1 cellular context compared by ENCODE assay signal in the genomic region with DNA sequence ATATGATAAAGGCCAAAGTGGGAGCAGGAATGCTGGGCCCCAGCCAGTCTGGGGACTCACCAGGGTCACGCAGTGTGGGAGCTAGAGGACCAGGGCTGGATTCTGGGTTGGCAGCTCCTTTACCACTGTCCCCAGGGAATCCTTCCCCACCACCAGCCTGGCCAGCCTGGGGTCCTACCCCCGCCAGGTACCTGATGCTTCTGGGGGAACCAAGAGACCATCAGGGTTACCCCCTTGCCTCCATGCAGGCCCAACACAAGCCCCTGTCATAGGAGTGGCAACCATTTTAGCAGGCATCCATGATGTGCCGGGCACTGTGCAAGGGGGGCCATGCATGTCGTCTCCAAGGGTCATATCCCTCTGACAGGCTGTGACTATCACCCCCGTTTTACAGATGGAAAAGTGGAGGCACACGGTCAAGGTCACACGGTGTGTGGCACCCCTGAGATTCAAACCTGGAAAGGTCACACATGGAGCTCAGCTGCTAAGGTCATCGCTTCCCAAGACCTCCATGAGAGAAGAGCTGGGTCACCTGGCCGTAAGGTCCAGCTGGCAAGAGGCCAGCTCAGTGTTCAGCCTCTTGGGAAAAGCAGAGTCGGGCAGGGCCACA.
TF ChIP-seq lines count a peak whose summit lies in the region.

No MANE protein-coding gene starts in this region.

TF ChIP-seq in HepG2, 621 proteins besides CTCF, POLR2A, EP300 and RAD21 (continued from another document):
- TF ChIP-seq PRMT3 (CRISPR knock-in tag; IDR thresholded peaks at IDR 0.05; ENCODE audit: borderline replicate concordance, low read depth) (no peak), ZNF34 (CRISPR knock-in tag; IDR thresholded peaks at IDR 0.05; ENCODE audit: borderline replicate concordance) (no peak), MBD4 (IDR thresholded peaks at IDR 0.05; ENCODE audit: borderline replicate concordance, low read length) (no peak), ZMYM2 (CRISPR knock-in tag; IDR thresholded peaks at IDR 0.05) (peak; percentile 75; the same call in 1 of the 2 replicates), XRCC5 (optimal IDR thresholded peaks at IDR 0.05; ENCODE audit: low read length) (no peak), KAT2B (IDR thresholded peaks at IDR 0.05; ENCODE audit: borderline replicate concordance, low read depth, low read length) (no peak), NR2C2 (CRISPR knock-in tag; IDR thresholded peaks at IDR 0.05; ENCODE audit: borderline replicate concordance) (no peak), TBX3 (IDR thresholded peaks at IDR 0.05; ENCODE audit: borderline replicate concordance) (no peak), ZNF629 (CRISPR knock-in tag; conservative IDR thresholded peaks at IDR 0.05) (peak; percentile 97), ZSCAN9 (CRISPR knock-in tag; IDR thresholded peaks at IDR 0.05; ENCODE audit: borderline replicate concordance) (no peak), ZNF230 (CRISPR knock-in tag; IDR thresholded peaks at IDR 0.05) (no peak), ZNF484 (CRISPR knock-in tag; IDR thresholded peaks at IDR 0.05; ENCODE audit: borderline replicate concordance, low read depth) (no peak), STAG1 (CRISPR knock-in tag; IDR thresholded peaks at IDR 0.05) (no peak), ZSCAN29 (CRISPR knock-in tag; conservative IDR thresholded peaks at IDR 0.05) (no peak), SMARCE1 (IDR thresholded peaks at IDR 0.05; ENCODE audit: borderline replicate concordance) (no peak), HOXA5 (CRISPR knock-in tag; IDR thresholded peaks at IDR 0.05) (no peak), THYN1 (CRISPR knock-in tag; IDR thresholded peaks at IDR 0.05; ENCODE audit: borderline replicate concordance, low read depth) (no peak), ZNF83 (CRISPR knock-in tag; IDR thresholded peaks at IDR 0.05; ENCODE audit: borderline replicate concordance) (no peak), ZMYM3 (CRISPR knock-in tag; IDR thresholded peaks at IDR 0.05) (peak; percentile 93), NR2F6 (IDR thresholded peaks at IDR 0.05) (peak; percentile 37; the same call in 1 of the 2 replicates), NR2F6 (CRISPR knock-in tag; IDR thresholded peaks at IDR 0.05) (peak; percentile 44; the same call in 1 of the 2 replicates), CHD4 (IDR thresholded peaks at IDR 0.05; ENCODE audit: borderline replicate concordance, low read length) (peak; percentile 86), KDM1A (CRISPR knock-in tag; IDR thresholded peaks at IDR 0.05) (peak; percentile 92), ZKSCAN1 (IDR thresholded peaks at IDR 0.05; ENCODE audit: low read length) (no peak), ADNP (CRISPR knock-in tag; IDR thresholded peaks at IDR 0.05) (peak; percentile 49; the same call in 1 of the 2 replicates), NFYB (CRISPR knock-in tag; IDR thresholded peaks at IDR 0.05) (no peak)
- TF ChIP-seq, protein P1, sequence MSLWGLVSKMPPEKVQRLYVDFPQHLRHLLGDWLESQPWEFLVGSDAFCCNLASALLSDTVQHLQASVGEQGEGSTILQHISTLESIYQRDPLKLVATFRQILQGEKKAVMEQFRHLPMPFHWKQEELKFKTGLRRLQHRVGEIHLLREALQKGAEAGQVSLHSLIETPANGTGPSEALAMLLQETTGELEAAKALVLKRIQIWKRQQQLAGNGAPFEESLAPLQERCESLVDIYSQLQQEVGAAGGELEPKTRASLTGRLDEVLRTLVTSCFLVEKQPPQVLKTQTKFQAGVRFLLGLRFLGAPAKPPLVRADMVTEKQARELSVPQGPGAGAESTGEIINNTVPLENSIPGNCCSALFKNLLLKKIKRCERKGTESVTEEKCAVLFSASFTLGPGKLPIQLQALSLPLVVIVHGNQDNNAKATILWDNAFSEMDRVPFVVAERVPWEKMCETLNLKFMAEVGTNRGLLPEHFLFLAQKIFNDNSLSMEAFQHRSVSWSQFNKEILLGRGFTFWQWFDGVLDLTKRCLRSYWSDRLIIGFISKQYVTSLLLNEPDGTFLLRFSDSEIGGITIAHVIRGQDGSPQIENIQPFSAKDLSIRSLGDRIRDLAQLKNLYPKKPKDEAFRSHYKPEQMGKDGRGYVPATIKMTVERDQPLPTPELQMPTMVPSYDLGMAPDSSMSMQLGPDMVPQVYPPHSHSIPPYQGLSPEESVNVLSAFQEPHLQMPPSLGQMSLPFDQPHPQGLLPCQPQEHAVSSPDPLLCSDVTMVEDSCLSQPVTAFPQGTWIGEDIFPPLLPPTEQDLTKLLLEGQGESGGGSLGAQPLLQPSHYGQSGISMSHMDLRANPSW (CRISPR knock-in tag; IDR thresholded peaks at IDR 0.05; ENCODE audit: borderline replicate concordance): no peak
- TF ChIP-seq, protein P2, sequence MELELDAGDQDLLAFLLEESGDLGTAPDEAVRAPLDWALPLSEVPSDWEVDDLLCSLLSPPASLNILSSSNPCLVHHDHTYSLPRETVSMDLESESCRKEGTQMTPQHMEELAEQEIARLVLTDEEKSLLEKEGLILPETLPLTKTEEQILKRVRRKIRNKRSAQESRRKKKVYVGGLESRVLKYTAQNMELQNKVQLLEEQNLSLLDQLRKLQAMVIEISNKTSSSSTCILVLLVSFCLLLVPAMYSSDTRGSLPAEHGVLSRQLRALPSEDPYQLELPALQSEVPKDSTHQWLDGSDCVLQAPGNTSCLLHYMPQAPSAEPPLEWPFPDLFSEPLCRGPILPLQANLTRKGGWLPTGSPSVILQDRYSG (CRISPR knock-in tag; IDR thresholded peaks at IDR 0.05): no peak
- TF ChIP-seq, protein P3, sequence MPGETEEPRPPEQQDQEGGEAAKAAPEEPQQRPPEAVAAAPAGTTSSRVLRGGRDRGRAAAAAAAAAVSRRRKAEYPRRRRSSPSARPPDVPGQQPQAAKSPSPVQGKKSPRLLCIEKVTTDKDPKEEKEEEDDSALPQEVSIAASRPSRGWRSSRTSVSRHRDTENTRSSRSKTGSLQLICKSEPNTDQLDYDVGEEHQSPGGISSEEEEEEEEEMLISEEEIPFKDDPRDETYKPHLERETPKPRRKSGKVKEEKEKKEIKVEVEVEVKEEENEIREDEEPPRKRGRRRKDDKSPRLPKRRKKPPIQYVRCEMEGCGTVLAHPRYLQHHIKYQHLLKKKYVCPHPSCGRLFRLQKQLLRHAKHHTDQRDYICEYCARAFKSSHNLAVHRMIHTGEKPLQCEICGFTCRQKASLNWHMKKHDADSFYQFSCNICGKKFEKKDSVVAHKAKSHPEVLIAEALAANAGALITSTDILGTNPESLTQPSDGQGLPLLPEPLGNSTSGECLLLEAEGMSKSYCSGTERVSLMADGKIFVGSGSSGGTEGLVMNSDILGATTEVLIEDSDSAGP (CRISPR knock-in tag; IDR thresholded peaks at IDR 0.05; ENCODE audit: borderline replicate concordance): 0 out of 2 replicates have a peak, but pooled peaks have one; percentile 1
- TF ChIP-seq, protein P4, sequence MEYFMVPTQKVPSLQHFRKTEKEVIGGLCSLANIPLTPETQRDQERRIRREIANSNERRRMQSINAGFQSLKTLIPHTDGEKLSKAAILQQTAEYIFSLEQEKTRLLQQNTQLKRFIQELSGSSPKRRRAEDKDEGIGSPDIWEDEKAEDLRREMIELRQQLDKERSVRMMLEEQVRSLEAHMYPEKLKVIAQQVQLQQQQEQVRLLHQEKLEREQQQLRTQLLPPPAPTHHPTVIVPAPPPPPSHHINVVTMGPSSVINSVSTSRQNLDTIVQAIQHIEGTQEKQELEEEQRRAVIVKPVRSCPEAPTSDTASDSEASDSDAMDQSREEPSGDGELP (IDR thresholded peaks at IDR 0.05; ENCODE audit: borderline replicate concordance, low read depth): peak; percentile 48; the same call in 1 of the 2 replicates
- TF ChIP-seq, protein P5, sequence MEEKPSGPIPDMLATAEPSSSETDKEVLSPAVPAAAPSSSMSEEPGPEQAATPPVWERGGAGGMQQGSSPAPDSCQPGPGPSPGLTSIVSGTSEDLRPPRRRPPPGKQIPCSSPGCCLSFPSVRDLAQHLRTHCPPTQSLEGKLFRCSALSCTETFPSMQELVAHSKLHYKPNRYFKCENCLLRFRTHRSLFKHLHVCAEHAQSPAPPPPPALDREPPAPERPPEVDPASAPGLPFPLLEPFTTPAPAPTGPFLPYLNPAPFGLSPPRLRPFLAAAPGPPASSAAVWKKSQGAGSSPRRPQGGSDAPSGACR (CRISPR knock-in tag; IDR thresholded peaks at IDR 0.05): no peak
- TF ChIP-seq, protein P6, sequence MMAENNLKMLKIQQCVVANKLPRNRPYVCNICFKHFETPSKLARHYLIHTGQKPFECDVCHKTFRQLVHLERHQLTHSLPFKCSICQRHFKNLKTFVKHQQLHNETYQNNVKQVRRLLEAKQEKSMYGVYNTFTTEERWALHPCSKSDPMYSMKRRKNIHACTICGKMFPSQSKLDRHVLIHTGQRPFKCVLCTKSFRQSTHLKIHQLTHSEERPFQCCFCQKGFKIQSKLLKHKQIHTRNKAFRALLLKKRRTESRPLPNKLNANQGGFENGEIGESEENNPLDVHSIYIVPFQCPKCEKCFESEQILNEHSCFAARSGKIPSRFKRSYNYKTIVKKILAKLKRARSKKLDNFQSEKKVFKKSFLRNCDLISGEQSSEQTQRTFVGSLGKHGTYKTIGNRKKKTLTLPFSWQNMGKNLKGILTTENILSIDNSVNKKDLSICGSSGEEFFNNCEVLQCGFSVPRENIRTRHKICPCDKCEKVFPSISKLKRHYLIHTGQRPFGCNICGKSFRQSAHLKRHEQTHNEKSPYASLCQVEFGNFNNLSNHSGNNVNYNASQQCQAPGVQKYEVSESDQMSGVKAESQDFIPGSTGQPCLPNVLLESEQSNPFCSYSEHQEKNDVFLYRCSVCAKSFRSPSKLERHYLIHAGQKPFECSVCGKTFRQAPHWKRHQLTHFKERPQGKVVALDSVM (CRISPR knock-in tag; IDR thresholded peaks at IDR 0.05): no peak
